4 cellular contexts compared by ENCODE assay signal in the genomic region with DNA sequence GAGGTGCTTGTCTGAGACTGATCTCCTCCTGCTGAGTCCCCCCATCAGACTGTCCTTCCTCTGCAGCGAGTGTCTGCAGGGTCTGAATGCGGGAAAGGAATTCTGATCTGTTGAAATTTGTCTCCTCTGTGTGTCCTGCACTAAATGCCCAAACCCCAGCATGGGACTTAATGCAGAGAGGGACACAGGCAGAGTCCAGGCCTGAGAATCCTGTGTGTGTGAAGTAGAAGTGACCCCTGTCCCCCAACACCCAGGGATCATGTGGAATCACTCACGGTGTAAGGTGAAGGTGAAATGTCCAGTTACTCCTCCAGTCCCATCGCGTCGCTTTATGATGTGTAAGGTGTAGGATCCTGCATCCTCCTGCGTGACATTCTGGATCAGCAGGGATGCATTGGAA. TPM values are rescaled to one million over a fixed set of nuclear protein-coding genes. Genes with fewer than 3 reads are reported as not detected.
"Had no signal": no experiment of that assay in that cellular context is flagged by ENCODE, and none has a peak within 500 bp of the region (broad histone marks: within the 10 kb centered on the region; RNA-seq: fewer than 3 reads in every experiment).

No MANE protein-coding gene starts in this region.

RNA-seq across cellular contexts. Expression of gene PSG4, which starts 1.8 kb away (rescaled TPM):
- total RNA-seq: HT-29, NCI-H460, Peyer's patch had no signal

RNA-seq across cellular contexts. Expression of gene PSG5, which starts 17.3 kb away (rescaled TPM):
- total RNA-seq: HT-29, NCI-H460, Peyer's patch, SK-MEL-5 had no signal
